Comparison of ENCODE assay signal across 16 cellular contexts in genomic region chr21:38054334-38054733, GRCh38.
"Had no signal": no experiment of that assay in that cellular context is flagged by ENCODE, and none has a peak within 500 bp of the region (broad histone marks: within the 10 kb centered on the region; RNA-seq: fewer than 3 reads in every experiment).

No MANE protein-coding gene starts in this region.

- DNase-seq: activated CD4-positive, alpha-beta T cell treated with anti-CD3 and anti-CD28 coated beads, Interleukin-2, amount 50 U/mL, for 1 hour; activated CD8-positive, alpha-beta memory T cell treated with anti-CD3 and anti-CD28 coated beads for 24 hours; activated gamma-delta T cell treated with Interleukin-2 at 50 U/mL for 16 hours; activated naive CD8-positive, alpha-beta T cell treated with anti-CD3 and anti-CD28 coated beads, Interleukin-2, amount 10 ng/mL, durations not matched to agents 7 days and 5 days; central memory CD4-positive, alpha-beta T cell; colonic mucosa; hypothalamus; kidney; left ventricle myocardium inferior; naive B cell; ovary; right lobe of liver; stimulated activated naive CD8-positive, alpha-beta T cell treated with anti-CD3 and anti-CD28 coated beads, Interleukin-15, amount 100 ng/mL, for 72 hours had no signal

- H3K36me3 ChIP-seq: colonic mucosa, left ventricle myocardium inferior, ovary, right lobe of liver, thoracic aorta had no signal

- ATAC-seq: activated CD4-positive, CD25-positive, alpha-beta regulatory T cell treated with anti-CD3 and anti-CD28 coated beads, Interleukin-2, amount 50 U/mL, for 24 hours; esophagus mucosa; right lobe of liver; stimulated activated naive CD8-positive, alpha-beta T cell treated with anti-CD3 and anti-CD28 coated beads, Interleukin-15, amount 100 ng/mL, for 72 hours had no signal

- H3K4me1 ChIP-seq: colonic mucosa, left ventricle myocardium inferior, right lobe of liver had no signal

- H3K27me3 ChIP-seq: colonic mucosa, ovary, right lobe of liver had no signal

- H3K9me3 ChIP-seq: colonic mucosa, left ventricle myocardium inferior, ovary, right lobe of liver, thoracic aorta had no signal

- H3K4me3 ChIP-seq: colonic mucosa, left ventricle myocardium inferior, ovary, right lobe of liver, thoracic aorta had no signal

- H3K27ac ChIP-seq: colonic mucosa, left ventricle myocardium inferior, ovary, right lobe of liver, thoracic aorta had no signal
